Comparison of ENCODE assay signal across 8 cellular contexts in genomic region chr4:102263024-102263787, GRCh38.
DNase-seq lines count a peak whose midpoint lies in the region; ATAC-seq and TF ChIP-seq lines count a peak whose summit lies in the region.

No MANE protein-coding gene starts in this region.

- peaks cover 2 to 6% of the 10 kb centered on the region in 2 donors for H3K4me1 Mint-ChIP-seq in stimulated activated naive B cell treated with anti-CD40 and anti-IgM and Interleukin-4, amounts not matched to agents 10 μg/mL and 1 μg/mL and 100 μg/mL, for 72 hours

- peaks cover 20 to 26% of the 10 kb centered on the region in 2 donors for H3K36me3 Mint-ChIP-seq in stimulated activated naive B cell treated with anti-CD40 and anti-IgM and Interleukin-4, amounts not matched to agents 10 μg/mL and 1 μg/mL and 100 μg/mL, for 72 hours

- no peaks in the 10 kb centered on the region for H3K9me3 Mint-ChIP-seq in stimulated activated naive B cell treated with anti-CD40 and anti-IgM and Interleukin-4, amounts not matched to agents 10 μg/mL and 1 μg/mL and 100 μg/mL, for 72 hours

- DNase-seq in COR-L47 (lab: John Stamatoyannopoulos, UW) (peak; percentile 41), NCI-H1417 (lab: John Stamatoyannopoulos, UW) (peak; percentile 12 to 80 (median 35)), globus pallidus (ENCODE audit: low spot score) (peak; percentile 31), omental fat pad (ENCODE audit: low spot score) (no peak)
- no peak for DNase-seq in stimulated activated naive B cell treated with anti-CD40 and anti-IgM and Interleukin-4, amounts not matched to agents 10 μg/mL and 1 μg/mL and 100 μg/mL, for 72 hours

- no peak overlapping the region for H3K27ac ChIP-seq in VCaP

- peak; percentile 95 for ATAC-seq in GM18511 (IDR thresholded peaks at IDR 0.05; ENCODE audit: unreplicated experiment)
- ATAC-seq in HG02763 (IDR thresholded peaks at IDR 0.05; ENCODE audit: unreplicated experiment), result peak; percentile 85
- peak; percentile 90 to 95 for ATAC-seq in stimulated activated naive B cell treated with anti-CD40 and anti-IgM and Interleukin-4, amounts not matched to agents 10 μg/mL and 1 μg/mL and 100 μg/mL, for 72 hours (replicated peaks)
- ATAC-seq in omental fat pad (ENCODE audit: low FRiP score), result no peak

- TF ChIP-seq CTCF in VCaP (conservative IDR thresholded peaks at IDR 0.05) (peak; percentile 78), omental fat pad (IDR thresholded peaks at IDR 0.05) (peak in 1 of 3 donors; percentile 15)

- H3K4me3 Mint-ChIP-seq in stimulated activated naive B cell treated with anti-CD40 and anti-IgM and Interleukin-4, amounts not matched to agents 10 μg/mL and 1 μg/mL and 100 μg/mL, for 72 hours, result no peak overlapping the region

- no peak overlapping the region for H3K27ac Mint-ChIP-seq in stimulated activated naive B cell treated with anti-CD40 and anti-IgM and Interleukin-4, amounts not matched to agents 10 μg/mL and 1 μg/mL and 100 μg/mL, for 72 hours

- no peaks in the 10 kb centered on the region for H3K27me3 Mint-ChIP-seq in stimulated activated naive B cell treated with anti-CD40 and anti-IgM and Interleukin-4, amounts not matched to agents 10 μg/mL and 1 μg/mL and 100 μg/mL, for 72 hours

Comparison
In these comparisons a context has a peak if more than half of its experiments do, and no peak if none do; other contexts are left out.
1. DNase-seq: peak in COR-L47 (single experiment), NCI-H1417 (3 of 3) and globus pallidus (single experiment); none in stimulated activated naive B cell treated with anti-CD40 and anti-IgM and Interleukin-4, amounts not matched to agents 10 μg/mL and 1 μg/mL and 100 μg/mL, for 72 hours (single experiment) and omental fat pad (single experiment).